In genomic region chr10:118216526-118217035, GRCh38 we compare ENCODE assay signal across 23 cellular contexts.
"Had no signal": no experiment of that assay in that cellular context is flagged by ENCODE, and none has a peak within 500 bp of the region (broad histone marks: within the 10 kb centered on the region; RNA-seq: fewer than 3 reads in every experiment).

No MANE protein-coding gene starts in this region.

- H3K4me1 ChIP-seq: SJSA1 had no signal

- DNase-seq: IMR-90, Karpas-422, KG1, MG63, NCI-H1092, NCI-H1105 treated with DMSO at 0.1 percent for 48 hours, NCI-H1417 treated with DMSO at 0.1 percent for 48 hours, NCI-H146, NCI-H1694 treated with DMSO at 0.1 percent for 48 hours, NCI-H1930, NCI-H2081, NCI-H2107, NCI-H226, NCI-H446, NCI-H510A, NCI-H524 treated with DMSO at 0.1 percent for 48 hours, NCI-H82, Right ventricle myocardium superior, RPMI8226, SIG-M5 had no signal

- H3K9me3 ChIP-seq: MG63, SJSA1 had no signal

- H3K36me3 ChIP-seq: MG63, SJSA1 had no signal

- ATAC-seq: HepG2 had no signal

- H3K4me3 ChIP-seq: MG63, SJSA1, SK-N-MC had no signal

- H3K27me3 ChIP-seq: MG63, SJSA1 had no signal

- H3K27ac ChIP-seq: SJSA1, SK-N-MC had no signal
